Comparison of ENCODE assay signal across 30 cellular contexts in genomic region chrX:38018734-38019410, GRCh38. TPM values are rescaled to one million over a fixed set of nuclear protein-coding genes. Genes with fewer than 3 reads are reported as not detected.
DNase-seq lines count a peak whose midpoint lies in the region; ATAC-seq and TF ChIP-seq lines count a peak whose summit lies in the region.
"Had no signal": no experiment of that assay in that cellular context is flagged by ENCODE, and none has a peak within 500 bp of the region (broad histone marks: within the 10 kb centered on the region; RNA-seq: fewer than 3 reads in every experiment).

No MANE protein-coding gene starts in this region.

- H3K27me3 Mint-ChIP-seq in activated T-cell treated with anti-CD3 and anti-CD28 coated beads, Interleukin-2, amount 50 U/mL, for 72 hours (ENCODE audit: low read depth), result peaks cover 23% of the 10 kb centered on the region
- H3K27me3 Mint-ChIP-seq in nephron (ENCODE audit: low read depth), result no peaks in the 10 kb centered on the region
- H3K27me3 Mint-ChIP-seq: central memory CD8-positive, alpha-beta T cell had no signal

- intact Hi-C loops in uterus (cut with DNase I; ENCODE audit: low total_unique reads), result no loop called here
- intact Hi-C loops in aorta (cut with DNase I), result no loop called here
- intact Hi-C loops in esophagus squamous epithelium (cut with DNase I), result no loop called here

- no peak for DNase-seq in activated T-cell treated with anti-CD3 and anti-CD28 coated beads, Interleukin-2, amount 50 U/mL, for 72 hours
- no peak for DNase-seq in activated T-cell treated with anti-CD3 and anti-CD28 coated beads for 4 hours
- peak; percentile 8 for DNase-seq in hepatocyte (ENCODE audit: low spot score)
- peak in 1 of 2 donors; percentile 15 for DNase-seq in uterus
- DNase-seq in superior temporal gyrus (ENCODE audit: extremely low spot score), result no peak
- no peak for DNase-seq in aorta
- DNase-seq in esophagus squamous epithelium (lab: John Stamatoyannopoulos, UW), result no peak
- DNase-seq: activated CD4-positive, alpha-beta T cell treated with anti-CD3 and anti-CD28 coated beads, Interleukin-2, amount 10 ng/mL, durations not matched to agents 24 days and 14 days; activated CD8-positive, alpha-beta memory T cell treated with anti-CD3 and anti-CD28 coated beads for 24 hours; activated effector memory CD4-positive, alpha-beta T cell treated with anti-CD3 and anti-CD28 coated beads, Interleukin-2, amount 50 U/mL, for 16 hours; hypothalamus; Kasumi-1; left ventricle myocardium superior; NCI-H1436 treated with DMSO at 0.1 percent for 48 hours; NCI-H2107; psoas muscle; Right ventricle myocardium superior; sigmoid colon; stimulated activated CD4-positive, alpha-beta T cell treated with anti-CD3 and anti-CD28 coated beads, Interleukin-4, amount 100 ng/mL, for 24 hours; SW 1271; T-helper 9 cell had no signal

- H3K79me2 ChIP-seq in hepatocyte, result no peaks in the 10 kb centered on the region

- no peaks in the 10 kb centered on the region for H3K36me3 Mint-ChIP-seq in activated T-cell treated with anti-CD3 and anti-CD28 coated beads, Interleukin-2, amount 50 U/mL, for 72 hours (ENCODE audit: insufficient read depth in 2 of 2)
- H3K36me3 Mint-ChIP-seq in nephron (ENCODE audit: low read depth), result no peaks in the 10 kb centered on the region
- H3K36me3 Mint-ChIP-seq: activated naive CD8-positive, alpha-beta T cell had no signal

- no peak for ATAC-seq in activated T-cell treated with anti-CD3 and anti-CD28 coated beads, Interleukin-2, amount 50 U/mL, for 72 hours (replicated peaks in 1 of 2)
- ATAC-seq in aorta (ENCODE audit: low FRiP score), result no peak
- ATAC-seq: left ventricle myocardium superior, psoas muscle had no signal

- H3K36me3 ChIP-seq in hepatocyte (replicated peaks; ENCODE audit: insufficient read depth, low read depth) (no peaks in the 10 kb centered on the region), uterus (no peaks in the 10 kb centered on the region), aorta (ENCODE audit: control insufficient read depth in 1 of 2, insufficient read depth in 2 of 2, low read length in 1 of 2) (no peaks in the 10 kb centered on the region), esophagus squamous epithelium (no peaks in the 10 kb centered on the region)
- H3K36me3 ChIP-seq: ascending aorta, esophagus muscularis mucosa, sigmoid colon had no signal

- H3K27me3 ChIP-seq in hepatocyte, result no peaks in the 10 kb centered on the region
- no peaks in the 10 kb centered on the region for H3K27me3 ChIP-seq in uterus
- H3K27me3 ChIP-seq in aorta (ENCODE audit: control insufficient read depth in 1 of 2, insufficient read depth in 2 of 2, low read length in 1 of 2), result no peaks in the 10 kb centered on the region
- H3K27me3 ChIP-seq in esophagus squamous epithelium, result no peaks in the 10 kb centered on the region
- H3K27me3 ChIP-seq: ascending aorta, esophagus muscularis mucosa, sigmoid colon had no signal

- H3K4me3 ChIP-seq in hepatocyte (no peak overlapping the region), uterus (no peak overlapping the region), aorta (ENCODE audit: low read length in 2 of 2) (no peak overlapping the region), esophagus squamous epithelium (no peak overlapping the region)
- H3K4me3 ChIP-seq: ascending aorta, esophagus muscularis mucosa, psoas muscle, sigmoid colon had no signal

- no peaks in the 10 kb centered on the region for H4K20me1 ChIP-seq in hepatocyte (ENCODE audit: insufficient read depth, poor library complexity, severe bottlenecking)

- no peak overlapping the region for H3K4me3 Mint-ChIP-seq in activated T-cell treated with anti-CD3 and anti-CD28 coated beads, Interleukin-2, amount 50 U/mL, for 72 hours
- H3K4me3 Mint-ChIP-seq in nephron, result peak overlapping the region in 2 of 3 experiments; percentile 9 to 17
- H3K4me3 Mint-ChIP-seq: activated CD4-positive, alpha-beta T cell treated with anti-CD3 and anti-CD28 coated beads, Interleukin-2, amount 10 ng/mL, durations not matched to agents 24 days and 14 days; activated naive CD8-positive, alpha-beta T cell; central memory CD8-positive, alpha-beta T cell had no signal

- H3K4me1 ChIP-seq in hepatocyte (ENCODE audit: insufficient read depth), result peaks cover 3% of the 10 kb centered on the region
- H3K4me1 ChIP-seq in uterus, result no peaks in the 10 kb centered on the region
- no peaks in the 10 kb centered on the region for H3K4me1 ChIP-seq in aorta (ENCODE audit: control insufficient read depth in 1 of 2, insufficient read depth in 2 of 2, low read length in 2 of 2)
- H3K4me1 ChIP-seq in esophagus squamous epithelium, result no peaks in the 10 kb centered on the region
- H3K4me1 ChIP-seq: ascending aorta, esophagus muscularis mucosa, psoas muscle, sigmoid colon had no signal

- H3K9me2 ChIP-seq in hepatocyte (replicated peaks; ENCODE audit: insufficient read depth), result no peaks in the 10 kb centered on the region

- 46% methylated on average over 8 of the region's 8 CpGs for WGBS in hepatocyte (ENCODE audit: low lambda C conversion rate, missing lambda C conversion rate)
- whole genome bisulfite sequencing in aorta, 2 donors, result 8 to 33% methylated on average over 8 of the region's 8 CpGs
- WGBS in esophagus squamous epithelium, 2 donors, result 46 to 59% methylated on average over 8 of the region's 8 CpGs

- no peaks in the 10 kb centered on the region for H3K9me3 Mint-ChIP-seq in activated T-cell treated with anti-CD3 and anti-CD28 coated beads, Interleukin-2, amount 50 U/mL, for 72 hours
- peaks cover 2% of the 10 kb centered on the region for H3K9me3 Mint-ChIP-seq in nephron
- H3K9me3 Mint-ChIP-seq: activated CD4-positive, alpha-beta T cell treated with anti-CD3 and anti-CD28 coated beads, Interleukin-2, amount 10 ng/mL, durations not matched to agents 24 days and 14 days; central memory CD8-positive, alpha-beta T cell had no signal

- TF ChIP-seq CTCF in hepatocyte (IDR thresholded peaks at IDR 0.05; ENCODE audit: poor library complexity), result no peak
- no peak for TF ChIP-seq CTCF in nephron (IDR thresholded peaks at IDR 0.05; ENCODE audit: unreplicated experiment in 3 of 3)
- TF ChIP-seq CTCF in uterus (IDR thresholded peaks at IDR 0.05), result no peak
- no peak for TF ChIP-seq CTCF in esophagus squamous epithelium (IDR thresholded peaks at IDR 0.05)

- H3K4me1 Mint-ChIP-seq in activated T-cell treated with anti-CD3 and anti-CD28 coated beads, Interleukin-2, amount 50 U/mL, for 72 hours (ENCODE audit: low read depth), result no peaks in the 10 kb centered on the region
- peaks cover 16% of the 10 kb centered on the region for H3K4me1 Mint-ChIP-seq in nephron
- H3K4me1 Mint-ChIP-seq: activated CD4-positive, alpha-beta T cell treated with anti-CD3 and anti-CD28 coated beads, Interleukin-2, amount 10 ng/mL, durations not matched to agents 24 days and 14 days; central memory CD8-positive, alpha-beta T cell had no signal

- H2AFZ ChIP-seq in hepatocyte, result peak overlapping the region; percentile 15

- no peaks in the 10 kb centered on the region for H3K9me3 ChIP-seq in hepatocyte (ENCODE audit: low read depth)
- H3K9me3 ChIP-seq in uterus, result no peaks in the 10 kb centered on the region
- no peaks in the 10 kb centered on the region for H3K9me3 ChIP-seq in aorta (ENCODE audit: control insufficient read depth, low read length)
- no peaks in the 10 kb centered on the region for H3K9me3 ChIP-seq in esophagus squamous epithelium
- H3K9me3 ChIP-seq: ascending aorta, esophagus muscularis mucosa, psoas muscle, sigmoid colon had no signal

- peak overlapping the region; percentile 63 for H3K4me2 ChIP-seq in hepatocyte

- TF ChIP-seq POLR2A in uterus (IDR thresholded peaks at IDR 0.05) (no peak), esophagus squamous epithelium (IDR thresholded peaks at IDR 0.05) (no peak)

- H3K27ac ChIP-seq in hepatocyte (peak overlapping the region; percentile 52), uterus (peak overlapping the region; percentile 25 to 64), aorta (ENCODE audit: low read depth in 1 of 2, low read length in 2 of 2) (no peak overlapping the region), esophagus squamous epithelium (no peak overlapping the region)
- H3K27ac ChIP-seq: 22Rv1, ascending aorta, C4-2B, esophagus muscularis mucosa, psoas muscle, sigmoid colon had no signal

- H3K27ac Mint-ChIP-seq in activated T-cell treated with anti-CD3 and anti-CD28 coated beads, Interleukin-2, amount 50 U/mL, for 72 hours, result peak overlapping the region; percentile 42
- peak overlapping the region; percentile 92 to 94 (median 93) for H3K27ac Mint-ChIP-seq in nephron
- H3K27ac Mint-ChIP-seq: activated CD4-positive, alpha-beta T cell treated with anti-CD3 and anti-CD28 coated beads, Interleukin-2, amount 10 ng/mL, durations not matched to agents 24 days and 14 days; activated naive CD8-positive, alpha-beta T cell had no signal

RNA-seq across cellular contexts. Expression of gene SYTL5, which starts 12.5 kb away (rescaled TPM):
- total RNA-seq in activated T-cell treated with anti-CD3 and anti-CD28 coated beads, Interleukin-2, amount 50 U/mL, for 72 hours, result not detected
- total RNA-seq in hepatocyte, result 7.3 and 8.0 TPM in 2 replicates
- 1.0 and 1.2 TPM in 2 replicates for polyA plus RNA-seq in hepatocyte
- total RNA-seq in uterus, result 1 to 10 TPM in 2 of 4 donors, under 1 TPM in 2; under 0.01 to 3.1 (median 1.6) TPM
- total RNA-seq in aorta, result not detected
- polyA plus RNA-seq in aorta, result 1 to 10 TPM in 1 of 2 donors, under 1 TPM in 1; 0.18 to 1.8 TPM
- total RNA-seq in esophagus squamous epithelium, result 1 to 10 TPM in 3 of 4 donors, under 1 TPM in 1; 0.76 to 8.9 (median 4.8) TPM
- total RNA-seq: activated CD4-positive, alpha-beta T cell treated with anti-CD3 and anti-CD28 coated beads, Interleukin-2, amount 10 ng/mL, durations not matched to agents 24 days and 14 days; ascending aorta; dermis microvascular lymphatic vessel endothelial cell; esophagus muscularis mucosa; G401; left ventricle myocardium superior; psoas muscle; Right ventricle myocardium superior had no signal

Comparison
In these comparisons a context has a peak if more than half of its experiments do, and no peak if none do; other contexts are left out.
1. H3K4me3 Mint-ChIP-seq: peak in nephron (2 of 3); none in activated T-cell treated with anti-CD3 and anti-CD28 coated beads, Interleukin-2, amount 50 U/mL, for 72 hours (0 of 2).
2. H3K27ac ChIP-seq: peak in hepatocyte (single experiment) and uterus (2 of 2); none in aorta (0 of 2) and esophagus squamous epithelium (0 of 4).